3 cellular contexts compared by ENCODE assay signal in genomic region chr4:71408961-71409360, GRCh38.
A peak's percentile ranks its signal among the peaks of the same experiment; 100 is the strongest.
DNase-seq lines count a peak whose midpoint lies in the region; ATAC-seq, FAIRE-seq and TF ChIP-seq lines count a peak whose summit lies in the region.
"Not testable (repeated sequence)": the region's sequence is repeated elsewhere in the genome, so short reads cannot be mapped to it uniquely, and the experiment has no call there.

No MANE protein-coding gene starts in this region.

- H3K4me1 ChIP-seq in HEK293 (ENCODE audit: control insufficient read depth, insufficient read depth, low read length): not testable (repeated sequence)
- peaks cover 0 to 14% of the 10 kb centered on the region in 2 experiments; a peak in 3 of 5 replicates for H3K4me1 ChIP-seq in K562 (replicated peaks in 1 of 2; ENCODE audit: control insufficient read depth in 2 of 2, insufficient read depth in 2 of 2, low read length in 2 of 2)

- in situ Hi-C loops in K562 (cut with MboI): not testable (repeated sequence)

- H3K9me3 Mint-ChIP-seq in progenitor cell of endocrine pancreas (ENCODE audit: low read depth): peaks cover 10% of the 10 kb centered on the region

- H3K9ac ChIP-seq in K562 (ENCODE audit: insufficient read depth in 1 of 2, low read depth in 2 of 2, low read length in 2 of 2): not testable (repeated sequence)

- not testable (repeated sequence) for H3K9me1 ChIP-seq in K562 (ENCODE audit: control insufficient read depth, insufficient read depth, low read length)

- FAIRE-seq in K562 (lab: Jason Lieb, UNC): not testable (repeated sequence)

- peaks cover 48% of the 10 kb centered on the region for H3K36me3 Mint-ChIP-seq in progenitor cell of endocrine pancreas (ENCODE audit: insufficient read depth)

- CTCF ChIA-PET in HEK293 (lab: Yijun Ruan, JAX); K562 (lab: Yijun Ruan, JAX; ENCODE audit: low intra/inter-chr PET ratio): not testable (repeated sequence)

- H3K9me3 ChIP-seq in HEK293 (ENCODE audit: control insufficient read depth, insufficient read depth, low read depth, low read length); K562 (replicated peaks; ENCODE audit: control insufficient read depth, insufficient read depth, low read depth, low read length): not testable (repeated sequence)

- not testable (repeated sequence) for TF ChIP-seq POLR2A in K562 (conservative IDR thresholded peaks at IDR 0.05)

- not testable (repeated sequence) for BruUV-seq in K562 (replicated peaks; lab: Mats Ljungman, UMichigan)

- TF ChIP-seq RAD21 in K562 (CRISPR knock-in tag; conservative IDR thresholded peaks at IDR 0.05 in 1 of 2, IDR thresholded peaks at IDR 0.05 in 1 of 2): not testable (repeated sequence)

- not testable (repeated sequence) for H3K4me2 ChIP-seq in K562 (ENCODE audit: insufficient read depth, low read length)

- H3K4me3 ChIP-seq in HEK293 (ENCODE audit: low read depth, low read length); K562: not testable (repeated sequence)

- not testable (repeated sequence) for DNase-seq in K562 (ENCODE audit: extremely low read depth in 1 of 4, low spot score in 3 of 4); progenitor cell of endocrine pancreas (ENCODE audit: low spot score, unreplicated experiment)

- H3K27ac ChIP-seq in HEK293 (ENCODE audit: extremely low read depth, low read depth, low read length); K562 (ENCODE audit: extremely low read depth, low read depth, low read length): not testable (repeated sequence)

- not testable (repeated sequence) for H3K27me3 Mint-ChIP-seq in progenitor cell of endocrine pancreas

- ATAC-seq in K562: not testable (repeated sequence)

- not testable (repeated sequence) for H3K4me3 Mint-ChIP-seq in progenitor cell of endocrine pancreas (ENCODE audit: low read depth)

- H3K4me1 Mint-ChIP-seq in progenitor cell of endocrine pancreas (ENCODE audit: low read depth): peaks cover 29% of the 10 kb centered on the region

- not testable (repeated sequence) for H4K20me1 ChIP-seq in K562 (replicated peaks; ENCODE audit: control insufficient read depth, insufficient read depth, low read length)

- not testable (repeated sequence) for TF ChIP-seq EP300 in K562 (IDR thresholded peaks at IDR 0.05; ENCODE audit: low read length)

- not testable (repeated sequence) for H2AFZ ChIP-seq in K562 (ENCODE audit: low read depth, low read length)

- POLR2A ChIA-PET in HEK293 (lab: Yijun Ruan, JAX); K562 (lab: Yijun Ruan, JAX): not testable (repeated sequence)

- TF ChIP-seq CTCF in HEK293 (tag by site-specific recombination; IDR thresholded peaks at IDR 0.05); K562 (IDR thresholded peaks at IDR 0.05 in 2 of 3, conservative IDR thresholded peaks at IDR 0.05 in 1 of 3; ENCODE audit: insufficient read depth in 2 of 3, low read depth in 1 of 3, low read length in 3 of 3); progenitor cell of endocrine pancreas (IDR thresholded peaks at IDR 0.05; ENCODE audit: unreplicated experiment): not testable (repeated sequence)

- not testable (repeated sequence) for H3K36me3 ChIP-seq in HEK293 (ENCODE audit: control insufficient read depth in 2 of 2, insufficient read depth in 1 of 2, low read length in 2 of 2); K562 (ENCODE audit: control insufficient read depth, insufficient read depth, low read length)

- H3K27ac Mint-ChIP-seq in progenitor cell of endocrine pancreas: peak overlapping the region; percentile 39

- H3K79me2 ChIP-seq in K562 (ENCODE audit: control insufficient read depth, insufficient read depth, low read length): not testable (repeated sequence)

- intact Hi-C loops in K562 (cut with micrococcal nuclease): not testable (repeated sequence)

- H3K27me3 ChIP-seq in K562 (ENCODE audit: control insufficient read depth in 2 of 2, insufficient read depth in 2 of 2, low read length in 2 of 2): not testable (repeated sequence)

TF ChIP-seq in HEK293, 187 proteins besides CTCF, POLR2A, EP300 and RAD21:
- TF ChIP-seq ZNF707 (tag by site-specific recombination; IDR thresholded peaks at IDR 0.05): peak; percentile 88

TF ChIP-seq in K562, 482 proteins besides CTCF, POLR2A, EP300 and RAD21:
- TF ChIP-seq ZNF707 (CRISPR knock-in tag; conservative IDR thresholded peaks at IDR 0.05): peak; percentile 98
- TF ChIP-seq CBX5 (IDR thresholded peaks at IDR 0.05; ENCODE audit: borderline replicate concordance, low read depth): 0 out of 2 replicates have a peak, but pooled peaks have one; percentile 26
- peak; percentile 74; the same call in 1 of the 2 replicates for TF ChIP-seq TRIM28 (IDR thresholded peaks at IDR 0.05)
- peak; percentile 80 for TF ChIP-seq ZFP36 (IDR thresholded peaks at IDR 0.05; ENCODE audit: low read depth, low read length, partially characterized antibody)
